Comparison of ENCODE assay signal across 7 cellular contexts in the genomic region with DNA sequence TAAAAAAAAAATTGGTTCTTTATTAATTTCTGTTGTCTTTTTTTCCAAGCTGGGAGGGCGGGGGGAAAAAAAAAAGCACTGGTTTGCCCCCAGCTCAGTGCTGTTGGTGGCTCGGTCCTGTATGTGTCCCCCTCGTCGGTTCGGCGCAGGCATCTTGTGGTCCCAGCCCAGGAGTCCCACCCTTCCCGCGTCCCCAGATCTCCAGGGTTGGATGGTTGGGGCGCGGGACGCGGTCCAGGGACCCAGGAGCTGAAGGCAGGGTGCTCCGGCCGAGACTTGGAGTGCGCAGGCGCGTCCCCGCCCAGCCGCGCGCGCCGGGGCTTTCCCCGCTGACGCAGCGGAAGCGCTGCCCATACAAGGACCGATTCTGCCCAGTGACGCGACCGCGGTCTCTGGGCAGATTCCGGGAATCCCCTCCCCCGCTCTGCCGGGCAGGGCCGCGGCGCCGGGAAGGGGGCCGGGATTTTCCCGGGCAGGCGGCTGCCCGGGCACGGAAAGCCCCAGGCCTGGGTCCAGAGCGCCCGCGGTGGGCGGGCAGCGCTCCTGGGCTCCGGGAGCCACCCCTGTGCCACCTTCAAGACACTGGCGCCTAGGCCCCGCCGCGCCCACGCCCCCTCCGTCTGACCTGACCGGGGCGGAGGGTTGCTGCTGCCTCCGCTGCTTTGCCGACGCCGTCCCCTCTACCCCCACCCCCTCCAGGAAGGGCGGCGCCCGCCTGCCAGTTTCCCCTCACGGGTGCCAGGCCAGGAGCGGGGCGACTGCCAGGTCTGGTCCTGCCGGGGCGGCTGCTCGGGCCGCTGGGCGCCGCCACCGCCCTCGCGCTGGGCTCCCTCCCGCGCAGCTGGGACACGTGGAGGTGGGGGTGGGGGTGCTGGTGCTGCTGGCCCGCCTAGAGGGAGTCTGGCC. TPM values are rescaled to one million over a fixed set of nuclear protein-coding genes. Genes with fewer than 3 reads are reported as not detected.
A peak's percentile ranks its signal among the peaks of the same experiment; 100 is the strongest.
DNase-seq lines count a peak whose midpoint lies in the region; ATAC-seq and TF ChIP-seq lines count a peak whose summit lies in the region.

No MANE protein-coding gene starts in this region.

- peak overlapping the region; percentile 96 for H3K4me3 ChIP-seq in kidney epithelial cell (ENCODE audit: low read depth, low read length)

- DNase-seq in GM13977 (ENCODE audit: low spot score) = peak; percentile 98
- peak; percentile 81 for DNase-seq in NCI-H2227 treated with DMSO at 0.1 percent for 48 hours (lab: John Stamatoyannopoulos, UW)
- DNase-seq in activated CD4-positive, alpha-beta T cell treated with anti-CD3 and anti-CD28 coated beads for 1 hour = peak; percentile 94
- peak; percentile 59 to 70 for DNase-seq in cerebellar nuclear complex (lab: John Stamatoyannopoulos, UW)
- no peak for DNase-seq in kidney epithelial cell (ENCODE audit: low read depth)
- peak; percentile 95 for DNase-seq in stimulated activated CD4-positive, alpha-beta T cell treated with anti-CD3 and anti-CD28 coated beads, Interleukin-15, amount 100 ng/mL, for 24 hours

- peak; percentile 33 for ATAC-seq in HG03097 (IDR thresholded peaks at IDR 0.05; ENCODE audit: low FRiP score, unreplicated experiment)

- H3K27me3 ChIP-seq in kidney epithelial cell (ENCODE audit: control insufficient read depth, insufficient read depth, low read length) = no peaks in the 10 kb centered on the region

- TF ChIP-seq CTCF in GM13977 (IDR thresholded peaks at IDR 0.05; ENCODE audit: extremely low read depth, insufficient read depth, missing control alignments) (no peak), kidney epithelial cell (IDR thresholded peaks at IDR 0.05; ENCODE audit: insufficient read depth, low read length, poor library complexity, severe bottlenecking) (no peak)

- in situ Hi-C loops in GM13977 (cut with MboI; ENCODE audit: low pct_unique_long_range_greater_than_20kb, low sequenced_read_pairs, unreplicated experiment) = no loop called here

- H3K36me3 ChIP-seq in kidney epithelial cell (ENCODE audit: control insufficient read depth, insufficient read depth, low read length) = no peaks in the 10 kb centered on the region

RNA-seq across cellular contexts. Expression of gene JUNB, which starts 2.3 kb away (rescaled TPM):
- total RNA-seq in kidney epithelial cell = 395 and 431 TPM in 2 replicates

RNA-seq across cellular contexts. Expression of gene PRDX2, which starts 8.1 kb away (rescaled TPM):
- total RNA-seq in kidney epithelial cell = 366 and 396 TPM in 2 replicates

RNA-seq across cellular contexts. Expression of gene THSD8, which starts 8.3 kb away (rescaled TPM):
- total RNA-seq in kidney epithelial cell = not detected in 2 replicates

RNA-seq across cellular contexts. Expression of gene RNASEH2A, which starts 12.8 kb away (rescaled TPM):
- total RNA-seq in kidney epithelial cell = 17.0 and 24.8 TPM in 2 replicates

RNA-seq across cellular contexts. Expression of gene HOOK2, which starts 18.2 kb away (rescaled TPM):
- 38.7 and 44.1 TPM in 2 replicates for total RNA-seq in kidney epithelial cell
